ENCODE assay signal across 28 cellular contexts in the genomic region with DNA sequence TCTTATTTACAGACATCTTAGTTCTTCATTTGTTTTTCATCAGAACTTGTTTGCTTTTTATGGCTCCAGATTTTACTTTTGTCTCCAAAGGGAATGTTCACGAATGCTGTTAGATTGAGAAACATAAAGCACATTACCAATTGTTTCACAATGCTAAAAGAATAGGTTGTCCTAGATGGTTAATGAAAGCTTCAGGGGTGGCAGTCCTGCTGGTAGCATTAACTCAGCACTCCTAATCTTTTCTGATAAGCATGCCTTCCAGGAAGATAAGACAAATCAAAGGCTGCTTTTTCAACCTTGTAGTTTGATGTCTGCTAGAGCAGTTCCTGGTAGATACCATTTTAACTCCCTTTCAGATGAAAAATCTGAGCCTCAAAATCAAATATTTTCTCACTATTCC.
"Had no signal": no experiment of that assay in that cellular context is flagged by ENCODE, and none has a peak within 500 bp of the region (broad histone marks: within the 10 kb centered on the region; RNA-seq: fewer than 3 reads in every experiment).

No MANE protein-coding gene starts in this region.

- H3K27ac Mint-ChIP-seq: activated CD4-positive, alpha-beta memory T cell treated with anti-CD3 and anti-CD28 coated beads for 36 hours; activated CD4-positive, alpha-beta T cell treated with anti-CD3 and anti-CD28 coated beads, Interleukin-2, amount 10 ng/mL, durations not matched to agents 24 days and 14 days; activated naive CD4-positive, alpha-beta T cell treated with anti-CD3 and anti-CD28 coated beads, Interleukin-2, amount 10 ng/mL, durations not matched to agents 7 days and 5 days; activated naive CD8-positive, alpha-beta T cell treated with anti-CD3 and anti-CD28 coated beads, Interleukin-2, amount 10 ng/mL, durations not matched to agents 7 days and 5 days; activated T-helper 1 cell treated with anti-CD3 and anti-CD28 coated beads, Interleukin-12 subunit alpha, Interleukin-12 subunit beta, Interleukin-2, Interleukin-4 antibody, amounts not matched to agents 30 ng/mL and 10 ng/mL and 1 ng/mL, durations not matched to agents 14 hours and 24 hours and 36 hours; immature natural killer cell; memory B cell; naive thymus-derived CD8-positive, alpha-beta T cell had no signal

- H3K4me1 ChIP-seq: ascending aorta, colonic mucosa, gastrocnemius medialis, tibial nerve, uterus had no signal

- H3K4me3 Mint-ChIP-seq: activated CD4-positive, alpha-beta memory T cell treated with anti-CD3 and anti-CD28 coated beads for 36 hours; activated CD4-positive, alpha-beta T cell treated with anti-CD3 and anti-CD28 coated beads, Interleukin-2, amount 10 ng/mL, durations not matched to agents 24 days and 14 days; activated naive CD4-positive, alpha-beta T cell treated with anti-CD3 and anti-CD28 coated beads, Interleukin-2, amount 10 ng/mL, durations not matched to agents 7 days and 5 days; activated naive CD8-positive, alpha-beta T cell treated with anti-CD3 and anti-CD28 coated beads, Interleukin-2, amount 10 ng/mL, durations not matched to agents 7 days and 5 days; activated T-helper 1 cell treated with anti-CD3 and anti-CD28 coated beads, Interleukin-12 subunit alpha, Interleukin-12 subunit beta, Interleukin-2, Interleukin-4 antibody, amounts not matched to agents 30 ng/mL and 10 ng/mL and 1 ng/mL, durations not matched to agents 14 hours and 24 hours and 36 hours; brain; immature natural killer cell; memory B cell; naive thymus-derived CD8-positive, alpha-beta T cell; neural crest cell had no signal

- H3K9me3 ChIP-seq: ascending aorta, colonic mucosa, gastrocnemius medialis, tibial nerve, uterus had no signal

- H3K36me3 ChIP-seq: ascending aorta, cardiac muscle cell, colonic mucosa, gastrocnemius medialis, tibial nerve, uterus had no signal

- H3K36me3 Mint-ChIP-seq: activated CD4-positive, alpha-beta memory T cell treated with anti-CD3 and anti-CD28 coated beads for 36 hours; activated naive CD4-positive, alpha-beta T cell treated with anti-CD3 and anti-CD28 coated beads, Interleukin-2, amount 10 ng/mL, durations not matched to agents 7 days and 5 days; activated naive CD8-positive, alpha-beta T cell treated with anti-CD3 and anti-CD28 coated beads, Interleukin-2, amount 10 ng/mL, durations not matched to agents 7 days and 5 days; brain; immature natural killer cell; memory B cell; naive thymus-derived CD8-positive, alpha-beta T cell had no signal

- H3K27me3 Mint-ChIP-seq: activated CD4-positive, alpha-beta memory T cell treated with anti-CD3 and anti-CD28 coated beads for 36 hours; activated CD4-positive, alpha-beta T cell treated with anti-CD3 and anti-CD28 coated beads, Interleukin-2, amount 10 ng/mL, durations not matched to agents 24 days and 14 days; activated naive CD4-positive, alpha-beta T cell treated with anti-CD3 and anti-CD28 coated beads, Interleukin-2, amount 10 ng/mL, durations not matched to agents 7 days and 5 days; activated naive CD8-positive, alpha-beta T cell treated with anti-CD3 and anti-CD28 coated beads, Interleukin-2, amount 10 ng/mL, durations not matched to agents 7 days and 5 days; brain; memory B cell had no signal

- DNase-seq: activated CD4-positive, alpha-beta memory T cell treated with anti-CD3 and anti-CD28 coated beads for 36 hours; activated CD4-positive, alpha-beta T cell treated with anti-CD3 and anti-CD28 coated beads, Interleukin-2, amount 10 ng/mL, durations not matched to agents 24 days and 14 days; activated CD4-positive, CD25-positive, alpha-beta regulatory T cell treated with anti-CD3 and anti-CD28 coated beads, Interleukin-2, amount 50 U/mL, for 72 hours; activated CD8-positive, alpha-beta memory T cell treated with anti-CD3 and anti-CD28 coated beads, Interleukin-2, amount 50 U/mL, for 4 hours; activated effector memory CD4-positive, alpha-beta T cell treated with anti-CD3 and anti-CD28 coated beads, Interleukin-2, amount 50 U/mL, for 16 hours; activated naive CD4-positive, alpha-beta T cell treated with anti-CD3 and anti-CD28 coated beads, Interleukin-2, amount 10 ng/mL, durations not matched to agents 7 days and 5 days; activated naive CD8-positive, alpha-beta T cell treated with anti-CD3 and anti-CD28 coated beads, Interleukin-2, amount 10 ng/mL, durations not matched to agents 7 days and 5 days; activated T-cell treated with anti-CD3 and anti-CD28 coated beads, Interleukin-2, amount 50 U/mL, for 1 hour; cerebellar nuclear complex; colonic mucosa; effector CD8-positive, alpha-beta T cell; gastrocnemius medialis; glutamatergic neuron; hypothalamus; immature natural killer cell; naive thymus-derived CD8-positive, alpha-beta T cell; occipital lobe; right cardiac atrium; stimulated activated CD4-positive, alpha-beta T cell treated with anti-CD3 and anti-CD28 coated beads, Interleukin-2, amount 100 ng/mL, for 48 hours; stimulated activated naive CD4-positive, alpha-beta T cell treated with Interleukin-2 at 50 U/mL for 16 hours; uterus had no signal

- H3K27me3 ChIP-seq: ascending aorta, cardiac muscle cell, colonic mucosa, gastrocnemius medialis, tibial nerve, uterus had no signal

- H3K9me3 Mint-ChIP-seq: activated CD4-positive, alpha-beta T cell treated with anti-CD3 and anti-CD28 coated beads, Interleukin-2, amount 10 ng/mL, durations not matched to agents 24 days and 14 days; activated naive CD8-positive, alpha-beta T cell treated with anti-CD3 and anti-CD28 coated beads, Interleukin-2, amount 10 ng/mL, durations not matched to agents 7 days and 5 days; activated T-helper 1 cell treated with anti-CD3 and anti-CD28 coated beads, Interleukin-12 subunit alpha, Interleukin-12 subunit beta, Interleukin-2, Interleukin-4 antibody, amounts not matched to agents 30 ng/mL and 10 ng/mL and 1 ng/mL, durations not matched to agents 14 hours and 24 hours and 36 hours had no signal

- H3K27ac ChIP-seq: ascending aorta, colonic mucosa, gastrocnemius medialis, tibial nerve, uterus had no signal

- H3K4me3 ChIP-seq: ascending aorta, cardiac muscle cell, colonic mucosa, gastrocnemius medialis, tibial nerve, uterus had no signal

- H3K4me1 Mint-ChIP-seq: activated CD4-positive, alpha-beta T cell treated with anti-CD3 and anti-CD28 coated beads, Interleukin-2, amount 10 ng/mL, durations not matched to agents 24 days and 14 days; activated naive CD4-positive, alpha-beta T cell treated with anti-CD3 and anti-CD28 coated beads, Interleukin-2, amount 10 ng/mL, durations not matched to agents 7 days and 5 days; activated naive CD8-positive, alpha-beta T cell treated with anti-CD3 and anti-CD28 coated beads, Interleukin-2, amount 10 ng/mL, durations not matched to agents 7 days and 5 days; immature natural killer cell; naive thymus-derived CD8-positive, alpha-beta T cell had no signal

- ATAC-seq: gastrocnemius medialis; naive thymus-derived CD8-positive, alpha-beta T cell; right cardiac atrium had no signal
